ENCODE assay signal across 1 cellular context in the genomic region with DNA sequence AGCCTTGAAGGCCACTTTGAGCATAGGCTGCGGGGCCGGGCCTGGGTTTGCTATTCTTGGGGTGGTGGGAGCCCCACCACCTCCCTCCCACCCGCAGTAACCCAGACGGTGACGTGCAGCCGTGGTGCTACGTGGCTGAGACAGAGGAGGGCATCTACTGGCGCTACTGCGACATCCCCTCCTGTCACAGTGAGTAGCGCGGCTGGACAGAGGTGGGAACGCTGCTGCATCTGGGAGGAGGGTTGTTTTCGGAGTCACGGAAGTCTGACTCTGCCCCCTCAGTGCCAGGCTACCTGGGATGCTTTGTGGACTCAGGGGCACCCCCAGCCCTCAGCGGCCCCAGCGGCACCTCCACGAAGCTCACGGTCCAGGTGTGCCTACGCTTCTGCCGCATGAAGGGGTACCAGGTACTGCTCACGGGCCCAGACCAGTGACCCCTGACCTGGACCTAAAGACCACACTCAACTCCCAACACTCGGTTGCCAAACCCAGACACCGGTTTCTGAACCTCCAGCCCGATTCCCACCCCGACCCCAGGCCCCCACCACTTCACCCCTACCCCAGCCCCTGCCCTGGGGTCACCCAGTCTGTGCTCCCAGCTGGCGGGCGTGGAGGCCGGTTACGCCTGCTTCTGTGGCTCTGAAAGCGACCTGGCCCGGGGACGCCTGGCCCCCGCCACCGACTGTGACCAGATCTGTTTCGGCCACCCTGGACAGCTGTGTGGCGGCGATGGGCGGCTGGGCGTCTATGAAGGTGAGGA.
TF ChIP-seq lines count a peak whose summit lies in the region.

No MANE protein-coding gene starts in this region.

TF ChIP-seq in HCT116, 20 proteins besides CTCF, POLR2A, EP300 and RAD21:
- TF ChIP-seq EZH2 (IDR thresholded peaks at IDR 0.05) = no peak
- no peak for TF ChIP-seq CEBPB (IDR thresholded peaks at IDR 0.05; ENCODE audit: low read depth)
- TF ChIP-seq, protein P1, sequence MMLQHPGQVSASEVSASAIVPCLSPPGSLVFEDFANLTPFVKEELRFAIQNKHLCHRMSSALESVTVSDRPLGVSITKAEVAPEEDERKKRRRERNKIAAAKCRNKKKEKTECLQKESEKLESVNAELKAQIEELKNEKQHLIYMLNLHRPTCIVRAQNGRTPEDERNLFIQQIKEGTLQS (IDR thresholded peaks at IDR 0.05) = no peak
- TF ChIP-seq, protein P2, sequence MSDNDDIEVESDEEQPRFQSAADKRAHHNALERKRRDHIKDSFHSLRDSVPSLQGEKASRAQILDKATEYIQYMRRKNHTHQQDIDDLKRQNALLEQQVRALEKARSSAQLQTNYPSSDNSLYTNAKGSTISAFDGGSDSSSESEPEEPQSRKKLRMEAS (IDR thresholded peaks at IDR 0.05) = no peak
- no peak for TF ChIP-seq EZH2phosphoT487 (IDR thresholded peaks at IDR 0.05; ENCODE audit: borderline replicate concordance)
- no peak for TF ChIP-seq FOSL1 (IDR thresholded peaks at IDR 0.05; ENCODE audit: low read depth)
- TF ChIP-seq, protein P3, sequence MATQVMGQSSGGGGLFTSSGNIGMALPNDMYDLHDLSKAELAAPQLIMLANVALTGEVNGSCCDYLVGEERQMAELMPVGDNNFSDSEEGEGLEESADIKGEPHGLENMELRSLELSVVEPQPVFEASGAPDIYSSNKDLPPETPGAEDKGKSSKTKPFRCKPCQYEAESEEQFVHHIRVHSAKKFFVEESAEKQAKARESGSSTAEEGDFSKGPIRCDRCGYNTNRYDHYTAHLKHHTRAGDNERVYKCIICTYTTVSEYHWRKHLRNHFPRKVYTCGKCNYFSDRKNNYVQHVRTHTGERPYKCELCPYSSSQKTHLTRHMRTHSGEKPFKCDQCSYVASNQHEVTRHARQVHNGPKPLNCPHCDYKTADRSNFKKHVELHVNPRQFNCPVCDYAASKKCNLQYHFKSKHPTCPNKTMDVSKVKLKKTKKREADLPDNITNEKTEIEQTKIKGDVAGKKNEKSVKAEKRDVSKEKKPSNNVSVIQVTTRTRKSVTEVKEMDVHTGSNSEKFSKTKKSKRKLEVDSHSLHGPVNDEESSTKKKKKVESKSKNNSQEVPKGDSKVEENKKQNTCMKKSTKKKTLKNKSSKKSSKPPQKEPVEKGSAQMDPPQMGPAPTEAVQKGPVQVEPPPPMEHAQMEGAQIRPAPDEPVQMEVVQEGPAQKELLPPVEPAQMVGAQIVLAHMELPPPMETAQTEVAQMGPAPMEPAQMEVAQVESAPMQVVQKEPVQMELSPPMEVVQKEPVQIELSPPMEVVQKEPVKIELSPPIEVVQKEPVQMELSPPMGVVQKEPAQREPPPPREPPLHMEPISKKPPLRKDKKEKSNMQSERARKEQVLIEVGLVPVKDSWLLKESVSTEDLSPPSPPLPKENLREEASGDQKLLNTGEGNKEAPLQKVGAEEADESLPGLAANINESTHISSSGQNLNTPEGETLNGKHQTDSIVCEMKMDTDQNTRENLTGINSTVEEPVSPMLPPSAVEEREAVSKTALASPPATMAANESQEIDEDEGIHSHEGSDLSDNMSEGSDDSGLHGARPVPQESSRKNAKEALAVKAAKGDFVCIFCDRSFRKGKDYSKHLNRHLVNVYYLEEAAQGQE (IDR thresholded peaks at IDR 0.05; ENCODE audit: low read depth) = no peak
- no peak for TF ChIP-seq TCF7L2 (IDR thresholded peaks at IDR 0.05; ENCODE audit: borderline replicate concordance, extremely low read depth, insufficient read depth, insufficient read length)
